In the genomic region with DNA sequence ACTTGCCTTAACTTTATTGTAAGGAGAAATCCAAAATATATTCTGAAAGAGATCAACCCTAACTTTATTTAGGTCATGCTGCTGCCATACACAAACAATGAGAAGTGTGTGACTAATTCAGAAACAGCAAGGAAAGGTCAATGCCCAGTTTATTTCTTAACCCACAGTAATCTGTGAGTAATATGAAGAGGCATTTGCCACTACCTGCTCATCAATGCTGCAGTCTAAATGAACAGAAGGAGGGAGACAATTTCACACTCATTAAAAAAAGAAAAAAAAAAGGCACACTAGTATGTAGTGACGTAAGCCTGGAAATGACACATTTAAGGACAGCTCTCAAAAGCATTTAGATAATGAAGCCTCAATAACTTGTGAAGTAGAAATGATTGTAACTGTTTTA, we compare ENCODE assay signal across 1 cellular context.
TF ChIP-seq lines count a peak whose summit lies in the region.

No MANE protein-coding gene starts in this region.

TF ChIP-seq in GM12878, 131 proteins besides CTCF, POLR2A, EP300 and RAD21 (continued from another document and continues in another):
- TF ChIP-seq, protein P1, sequence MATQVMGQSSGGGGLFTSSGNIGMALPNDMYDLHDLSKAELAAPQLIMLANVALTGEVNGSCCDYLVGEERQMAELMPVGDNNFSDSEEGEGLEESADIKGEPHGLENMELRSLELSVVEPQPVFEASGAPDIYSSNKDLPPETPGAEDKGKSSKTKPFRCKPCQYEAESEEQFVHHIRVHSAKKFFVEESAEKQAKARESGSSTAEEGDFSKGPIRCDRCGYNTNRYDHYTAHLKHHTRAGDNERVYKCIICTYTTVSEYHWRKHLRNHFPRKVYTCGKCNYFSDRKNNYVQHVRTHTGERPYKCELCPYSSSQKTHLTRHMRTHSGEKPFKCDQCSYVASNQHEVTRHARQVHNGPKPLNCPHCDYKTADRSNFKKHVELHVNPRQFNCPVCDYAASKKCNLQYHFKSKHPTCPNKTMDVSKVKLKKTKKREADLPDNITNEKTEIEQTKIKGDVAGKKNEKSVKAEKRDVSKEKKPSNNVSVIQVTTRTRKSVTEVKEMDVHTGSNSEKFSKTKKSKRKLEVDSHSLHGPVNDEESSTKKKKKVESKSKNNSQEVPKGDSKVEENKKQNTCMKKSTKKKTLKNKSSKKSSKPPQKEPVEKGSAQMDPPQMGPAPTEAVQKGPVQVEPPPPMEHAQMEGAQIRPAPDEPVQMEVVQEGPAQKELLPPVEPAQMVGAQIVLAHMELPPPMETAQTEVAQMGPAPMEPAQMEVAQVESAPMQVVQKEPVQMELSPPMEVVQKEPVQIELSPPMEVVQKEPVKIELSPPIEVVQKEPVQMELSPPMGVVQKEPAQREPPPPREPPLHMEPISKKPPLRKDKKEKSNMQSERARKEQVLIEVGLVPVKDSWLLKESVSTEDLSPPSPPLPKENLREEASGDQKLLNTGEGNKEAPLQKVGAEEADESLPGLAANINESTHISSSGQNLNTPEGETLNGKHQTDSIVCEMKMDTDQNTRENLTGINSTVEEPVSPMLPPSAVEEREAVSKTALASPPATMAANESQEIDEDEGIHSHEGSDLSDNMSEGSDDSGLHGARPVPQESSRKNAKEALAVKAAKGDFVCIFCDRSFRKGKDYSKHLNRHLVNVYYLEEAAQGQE (IDR thresholded peaks at IDR 0.05; ENCODE audit: low read depth, low read length): no peak
- TF ChIP-seq, protein P2, sequence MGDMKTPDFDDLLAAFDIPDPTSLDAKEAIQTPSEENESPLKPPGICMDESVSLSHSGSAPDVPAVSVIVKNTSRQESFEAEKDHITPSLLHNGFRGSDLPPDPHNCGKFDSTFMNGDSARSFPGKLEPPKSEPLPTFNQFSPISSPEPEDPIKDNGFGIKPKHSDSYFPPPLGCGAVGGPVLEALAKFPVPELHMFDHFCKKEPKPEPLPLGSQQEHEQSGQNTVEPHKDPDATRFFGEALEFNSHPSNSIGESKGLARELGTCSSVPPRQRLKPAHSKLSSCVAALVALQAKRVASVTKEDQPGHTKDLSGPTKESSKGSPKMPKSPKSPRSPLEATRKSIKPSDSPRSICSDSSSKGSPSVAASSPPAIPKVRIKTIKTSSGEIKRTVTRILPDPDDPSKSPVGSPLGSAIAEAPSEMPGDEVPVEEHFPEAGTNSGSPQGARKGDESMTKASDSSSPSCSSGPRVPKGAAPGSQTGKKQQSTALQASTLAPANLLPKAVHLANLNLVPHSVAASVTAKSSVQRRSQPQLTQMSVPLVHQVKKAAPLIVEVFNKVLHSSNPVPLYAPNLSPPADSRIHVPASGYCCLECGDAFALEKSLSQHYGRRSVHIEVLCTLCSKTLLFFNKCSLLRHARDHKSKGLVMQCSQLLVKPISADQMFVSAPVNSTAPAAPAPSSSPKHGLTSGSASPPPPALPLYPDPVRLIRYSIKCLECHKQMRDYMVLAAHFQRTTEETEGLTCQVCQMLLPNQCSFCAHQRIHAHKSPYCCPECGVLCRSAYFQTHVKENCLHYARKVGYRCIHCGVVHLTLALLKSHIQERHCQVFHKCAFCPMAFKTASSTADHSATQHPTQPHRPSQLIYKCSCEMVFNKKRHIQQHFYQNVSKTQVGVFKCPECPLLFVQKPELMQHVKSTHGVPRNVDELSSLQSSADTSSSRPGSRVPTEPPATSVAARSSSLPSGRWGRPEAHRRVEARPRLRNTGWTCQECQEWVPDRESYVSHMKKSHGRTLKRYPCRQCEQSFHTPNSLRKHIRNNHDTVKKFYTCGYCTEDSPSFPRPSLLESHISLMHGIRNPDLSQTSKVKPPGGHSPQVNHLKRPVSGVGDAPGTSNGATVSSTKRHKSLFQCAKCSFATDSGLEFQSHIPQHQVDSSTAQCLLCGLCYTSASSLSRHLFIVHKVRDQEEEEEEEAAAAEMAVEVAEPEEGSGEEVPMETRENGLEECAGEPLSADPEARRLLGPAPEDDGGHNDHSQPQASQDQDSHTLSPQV (IDR thresholded peaks at IDR 0.05): no peak
- no peak for TF ChIP-seq WRNIP1 (IDR thresholded peaks at IDR 0.05; ENCODE audit: borderline replicate concordance, low read depth, low read length)
- no peak for TF ChIP-seq CBX5 (IDR thresholded peaks at IDR 0.05; ENCODE audit: low read depth)
- TF ChIP-seq, protein P3, sequence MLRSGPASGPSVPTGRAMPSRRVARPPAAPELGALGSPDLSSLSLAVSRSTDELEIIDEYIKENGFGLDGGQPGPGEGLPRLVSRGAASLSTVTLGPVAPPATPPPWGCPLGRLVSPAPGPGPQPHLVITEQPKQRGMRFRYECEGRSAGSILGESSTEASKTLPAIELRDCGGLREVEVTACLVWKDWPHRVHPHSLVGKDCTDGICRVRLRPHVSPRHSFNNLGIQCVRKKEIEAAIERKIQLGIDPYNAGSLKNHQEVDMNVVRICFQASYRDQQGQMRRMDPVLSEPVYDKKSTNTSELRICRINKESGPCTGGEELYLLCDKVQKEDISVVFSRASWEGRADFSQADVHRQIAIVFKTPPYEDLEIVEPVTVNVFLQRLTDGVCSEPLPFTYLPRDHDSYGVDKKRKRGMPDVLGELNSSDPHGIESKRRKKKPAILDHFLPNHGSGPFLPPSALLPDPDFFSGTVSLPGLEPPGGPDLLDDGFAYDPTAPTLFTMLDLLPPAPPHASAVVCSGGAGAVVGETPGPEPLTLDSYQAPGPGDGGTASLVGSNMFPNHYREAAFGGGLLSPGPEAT (IDR thresholded peaks at IDR 0.05; ENCODE audit: low read depth): no peak
- TF ChIP-seq MAX (IDR thresholded peaks at IDR 0.05; ENCODE audit: low read depth, low read length): no peak
- TF ChIP-seq BACH1 (IDR thresholded peaks at IDR 0.05; ENCODE audit: borderline replicate concordance): no peak
- no peak for TF ChIP-seq ZNF274 (IDR thresholded peaks at IDR 0.05; ENCODE audit: insufficient read depth, insufficient read length)
- peak; percentile 87 for TF ChIP-seq ATF7 (IDR thresholded peaks at IDR 0.05; ENCODE audit: low read depth)
- no peak for TF ChIP-seq IRF4 (IDR thresholded peaks at IDR 0.05; ENCODE audit: low read depth, low read length)
- no peak for TF ChIP-seq SREBF2 (IDR thresholded peaks at IDR 0.05; ENCODE audit: low read length)
- TF ChIP-seq POU2F2 (IDR thresholded peaks at IDR 0.05; ENCODE audit: borderline replicate concordance, low read depth, low read length): 0 out of 3 replicates have a peak, but pooled peaks have one; percentile 11
- TF ChIP-seq LARP7 (IDR thresholded peaks at IDR 0.05): no peak
- TF ChIP-seq PKNOX1 (IDR thresholded peaks at IDR 0.05): no peak
- TF ChIP-seq IRF5 (IDR thresholded peaks at IDR 0.05; ENCODE audit: borderline replicate concordance): no peak
- peak; percentile 87 for TF ChIP-seq MTA2 (IDR thresholded peaks at IDR 0.05; ENCODE audit: low read depth)
- no peak for TF ChIP-seq BCL3 (IDR thresholded peaks at IDR 0.05; ENCODE audit: borderline replicate concordance, insufficient read depth, low read depth, low read length, poor library complexity, severe bottlenecking)
- TF ChIP-seq BRCA1 (IDR thresholded peaks at IDR 0.05; ENCODE audit: low read depth, low read length): no peak
- TF ChIP-seq CEBPB (IDR thresholded peaks at IDR 0.05; ENCODE audit: borderline replicate concordance in 1 of 2, low read depth in 2 of 2, low read length in 2 of 2): no peak
- TF ChIP-seq GABPA (IDR thresholded peaks at IDR 0.05; ENCODE audit: low read depth): no peak
- no peak for TF ChIP-seq MEF2A (IDR thresholded peaks at IDR 0.05; ENCODE audit: insufficient read depth, low read depth, low read length)
- TF ChIP-seq, protein P4, sequence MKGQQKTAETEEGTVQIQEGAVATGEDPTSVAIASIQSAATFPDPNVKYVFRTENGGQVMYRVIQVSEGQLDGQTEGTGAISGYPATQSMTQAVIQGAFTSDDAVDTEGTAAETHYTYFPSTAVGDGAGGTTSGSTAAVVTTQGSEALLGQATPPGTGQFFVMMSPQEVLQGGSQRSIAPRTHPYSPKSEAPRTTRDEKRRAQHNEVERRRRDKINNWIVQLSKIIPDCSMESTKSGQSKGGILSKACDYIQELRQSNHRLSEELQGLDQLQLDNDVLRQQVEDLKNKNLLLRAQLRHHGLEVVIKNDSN (IDR thresholded peaks at IDR 0.05; ENCODE audit: borderline replicate concordance, extremely low read length, insufficient read depth, low read depth, low read length): no peak
- TF ChIP-seq ATF3 (IDR thresholded peaks at IDR 0.05; ENCODE audit: borderline replicate concordance, extremely low read depth, low read depth, low read length): no peak
- TF ChIP-seq PML (IDR thresholded peaks at IDR 0.05; ENCODE audit: low read length): no peak
- TF ChIP-seq ZNF622 (IDR thresholded peaks at IDR 0.05): no peak
- TF ChIP-seq E2F8 (IDR thresholded peaks at IDR 0.05; ENCODE audit: low read depth, partially characterized antibody): no peak
- TF ChIP-seq RELA (IDR thresholded peaks at IDR 0.05; ENCODE audit: borderline replicate concordance, partially characterized antibody): no peak
- no peak for TF ChIP-seq TCF7 (IDR thresholded peaks at IDR 0.05; ENCODE audit: borderline replicate concordance)
- no peak for TF ChIP-seq ZNF207 (IDR thresholded peaks at IDR 0.05; ENCODE audit: borderline replicate concordance)
- no peak for TF ChIP-seq PBX3 (IDR thresholded peaks at IDR 0.05; ENCODE audit: insufficient replicate concordance, low read depth, low read length)
- no peak for TF ChIP-seq SMC3 (IDR thresholded peaks at IDR 0.05; ENCODE audit: borderline replicate concordance, low read length)
- TF ChIP-seq CREB1 (IDR thresholded peaks at IDR 0.05; ENCODE audit: low read depth): 0 out of 2 replicates have a peak, but pooled peaks have one; percentile 15
- TF ChIP-seq SUPT20H (IDR thresholded peaks at IDR 0.05; ENCODE audit: borderline replicate concordance, control insufficient read depth, low read depth, low read length): no peak
- no peak for TF ChIP-seq MYB (IDR thresholded peaks at IDR 0.05; ENCODE audit: borderline replicate concordance, low read depth, low read length)
- TF ChIP-seq CHD2 (IDR thresholded peaks at IDR 0.05; ENCODE audit: borderline replicate concordance, low read depth, low read length): no peak
- no peak for TF ChIP-seq TBL1XR1 (IDR thresholded peaks at IDR 0.05; ENCODE audit: low read depth, low read length)
- no peak for TF ChIP-seq MTA3 (IDR thresholded peaks at IDR 0.05; ENCODE audit: borderline replicate concordance, low read length)
